In genomic region chr17:74340470-74341023, GRCh38 we compare ENCODE assay signal across 1 cellular context.
TF ChIP-seq lines count a peak whose summit lies in the region.

No MANE protein-coding gene starts in this region.

TF ChIP-seq in HepG2, 621 proteins besides CTCF, POLR2A, EP300 and RAD21:
- TF ChIP-seq NCOR1 (IDR thresholded peaks at IDR 0.05; ENCODE audit: borderline replicate concordance, low read length) (0 out of 2 replicates have a peak, but pooled peaks have one; percentile 35), GATAD2A (CRISPR knock-in tag; IDR thresholded peaks at IDR 0.05) (no peak), HNF4G (IDR thresholded peaks at IDR 0.05; ENCODE audit: borderline replicate concordance, low read depth, low read length) (peak; percentile 5; the same call in 1 of the 2 replicates), HNF4G (CRISPR knock-in tag; IDR thresholded peaks at IDR 0.05; ENCODE audit: borderline replicate concordance, low read depth) (no peak), HNF4A (CRISPR knock-in tag; IDR thresholded peaks at IDR 0.05) (peak; percentile 81), NR2C2 (CRISPR knock-in tag; IDR thresholded peaks at IDR 0.05; ENCODE audit: borderline replicate concordance) (0 out of 2 replicates have a peak, but pooled peaks have one; percentile 33), MTF2 (CRISPR knock-in tag; IDR thresholded peaks at IDR 0.05; ENCODE audit: borderline replicate concordance) (no peak), BCL6 (CRISPR knock-in tag; IDR thresholded peaks at IDR 0.05) (no peak), ZNF569 (CRISPR knock-in tag; IDR thresholded peaks at IDR 0.05; ENCODE audit: borderline replicate concordance) (no peak), ZNF563 (CRISPR knock-in tag; IDR thresholded peaks at IDR 0.05) (0 out of 2 replicates have a peak, but pooled peaks have one; percentile 29), EEA1 (CRISPR knock-in tag; IDR thresholded peaks at IDR 0.05; ENCODE audit: borderline replicate concordance) (no peak), ZNF101 (CRISPR knock-in tag; IDR thresholded peaks at IDR 0.05; ENCODE audit: borderline replicate concordance, low read depth) (no peak), ZNF883 (CRISPR knock-in tag; IDR thresholded peaks at IDR 0.05; ENCODE audit: not compliant biosample characterization) (no peak), ZNF30 (CRISPR knock-in tag; IDR thresholded peaks at IDR 0.05) (no peak), HOXD1 (CRISPR knock-in tag; IDR thresholded peaks at IDR 0.05) (no peak), ZNF746 (CRISPR knock-in tag; IDR thresholded peaks at IDR 0.05) (no peak), MTA1 (CRISPR knock-in tag; IDR thresholded peaks at IDR 0.05; ENCODE audit: borderline replicate concordance) (peak; percentile 30; the same call in 1 of the 2 replicates), HNRNPUL1 (IDR thresholded peaks at IDR 0.05; ENCODE audit: low read depth, low read length) (no peak), ZSCAN25 (CRISPR knock-in tag; IDR thresholded peaks at IDR 0.05) (peak; percentile 99), RXRA (CRISPR knock-in tag; IDR thresholded peaks at IDR 0.05) (peak; percentile 26; the same call in 1 of the 2 replicates), XRCC5 (optimal IDR thresholded peaks at IDR 0.05; ENCODE audit: low read length) (peak; percentile 31), KLF15 (CRISPR knock-in tag; IDR thresholded peaks at IDR 0.05; ENCODE audit: borderline replicate concordance) (no peak), JUNB (CRISPR knock-in tag; IDR thresholded peaks at IDR 0.05; ENCODE audit: borderline replicate concordance) (no peak), ZNF232 (CRISPR knock-in tag; IDR thresholded peaks at IDR 0.05; ENCODE audit: borderline replicate concordance) (no peak), MYPOP (CRISPR knock-in tag; IDR thresholded peaks at IDR 0.05) (no peak), THRA (CRISPR knock-in tag; IDR thresholded peaks at IDR 0.05; ENCODE audit: borderline replicate concordance) (peak; percentile 33; the same call in 1 of the 2 replicates), REPIN1 (CRISPR knock-in tag; IDR thresholded peaks at IDR 0.05; ENCODE audit: borderline replicate concordance, low read depth) (0 out of 2 replicates have a peak, but pooled peaks have one; percentile 41), JUN (CRISPR knock-in tag; IDR thresholded peaks at IDR 0.05) (peak; percentile 60; the same call in 1 of the 2 replicates), HOXA3 (CRISPR knock-in tag; IDR thresholded peaks at IDR 0.05) (no peak)
TF ChIP-seq in HepG2: peak in this region for 12.
